Comparison of ENCODE assay signal across 1 cellular context in the genomic region with DNA sequence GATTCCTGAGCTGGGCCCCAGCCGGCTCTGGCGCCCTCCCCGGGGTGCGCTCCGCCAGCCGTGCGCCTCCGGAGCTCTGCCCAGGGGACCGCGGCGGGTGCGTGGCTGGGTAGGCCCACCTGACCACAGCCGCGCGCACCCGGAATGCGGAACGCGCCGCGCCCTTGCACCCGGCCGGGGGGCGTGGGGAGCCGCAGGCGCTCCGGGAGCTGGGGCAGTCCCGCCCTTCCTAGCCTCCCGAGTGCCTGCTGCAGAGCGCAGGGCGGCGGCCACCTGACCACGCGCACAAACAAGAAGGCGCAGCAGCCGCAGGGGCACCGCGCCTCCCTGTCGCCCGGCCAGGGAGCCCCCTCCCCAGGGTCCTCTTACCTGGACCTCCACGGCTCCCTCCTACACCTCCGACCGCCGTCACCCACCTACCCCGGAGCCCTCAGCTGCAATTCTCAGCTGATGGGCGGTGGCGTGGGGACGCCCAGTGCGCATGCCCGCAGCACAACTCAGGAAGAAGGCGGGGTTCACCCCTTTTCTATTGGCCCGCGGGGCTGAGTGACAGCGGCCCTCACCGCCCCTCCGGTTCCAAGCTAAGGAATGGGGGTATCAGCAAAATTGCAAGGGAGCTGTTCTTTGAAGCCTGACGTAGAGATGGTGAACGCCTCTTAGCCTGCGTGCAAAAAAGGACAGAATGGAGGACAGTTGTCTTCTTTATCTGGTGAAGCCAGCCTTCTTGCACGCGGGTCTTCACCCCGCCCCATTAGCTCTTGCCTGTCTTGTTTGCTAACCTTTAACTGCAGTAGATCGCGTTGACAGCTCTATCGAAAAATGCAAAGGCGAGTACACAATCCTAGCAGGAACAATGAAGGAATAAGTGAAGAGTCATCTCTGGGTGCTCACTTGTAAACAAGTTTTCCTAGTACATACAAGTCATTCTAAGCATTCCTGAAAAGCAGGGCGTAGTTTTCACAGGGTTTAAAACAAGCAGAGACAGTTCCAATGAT.
A peak's percentile ranks its signal among the peaks of the same experiment; 100 is the strongest.
TF ChIP-seq lines count a peak whose summit lies in the region.

A gene with protein sequence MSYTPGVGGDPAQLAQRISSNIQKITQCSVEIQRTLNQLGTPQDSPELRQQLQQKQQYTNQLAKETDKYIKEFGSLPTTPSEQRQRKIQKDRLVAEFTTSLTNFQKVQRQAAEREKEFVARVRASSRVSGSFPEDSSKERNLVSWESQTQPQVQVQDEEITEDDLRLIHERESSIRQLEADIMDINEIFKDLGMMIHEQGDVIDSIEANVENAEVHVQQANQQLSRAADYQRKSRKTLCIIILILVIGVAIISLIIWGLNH (minus strand): TSS at position 479 of the 995 bp plus-strand sequence. CDS start 9,586 bp downstream, outside the sequence.

TF ChIP-seq in HepG2, 621 proteins besides CTCF, POLR2A, EP300 and RAD21 (continued from another document and continues in another):
- TF ChIP-seq MED1 (CRISPR knock-in tag; IDR thresholded peaks at IDR 0.05) (peak; percentile 47), PTBP1 (IDR thresholded peaks at IDR 0.05; ENCODE audit: low read depth, low read length, poor library complexity, severe bottlenecking) (no peak), NCOA1 (CRISPR knock-in tag; IDR thresholded peaks at IDR 0.05) (peak; percentile 75; the same call in 1 of the 2 replicates), SP2 (CRISPR knock-in tag; IDR thresholded peaks at IDR 0.05) (peak; percentile 87), ZNF816 (CRISPR knock-in tag; IDR thresholded peaks at IDR 0.05; ENCODE audit: borderline replicate concordance) (no peak), HDAC1 (CRISPR knock-in tag; IDR thresholded peaks at IDR 0.05) (peak; percentile 75), KAT2B (IDR thresholded peaks at IDR 0.05; ENCODE audit: borderline replicate concordance, low read depth, low read length) (no peak), KLF11 (CRISPR knock-in tag; IDR thresholded peaks at IDR 0.05) (peak; percentile 86), MIXL1 (CRISPR knock-in tag; IDR thresholded peaks at IDR 0.05) (peak; percentile 44), ZFP41 (CRISPR knock-in tag; IDR thresholded peaks at IDR 0.05; ENCODE audit: borderline replicate concordance) (no peak), ZNF790 (CRISPR knock-in tag; IDR thresholded peaks at IDR 0.05; ENCODE audit: borderline replicate concordance) (0 out of 2 replicates have a peak, but pooled peaks have one; percentile 46), ZNF879 (CRISPR knock-in tag; IDR thresholded peaks at IDR 0.05) (0 out of 2 replicates have a peak, but pooled peaks have one; percentile 27), ZNF788 (CRISPR knock-in tag; IDR thresholded peaks at IDR 0.05; ENCODE audit: borderline replicate concordance) (peak; percentile 94), SIX4 (CRISPR knock-in tag; IDR thresholded peaks at IDR 0.05) (no peak), NFE2L1 (CRISPR knock-in tag; IDR thresholded peaks at IDR 0.05; ENCODE audit: borderline replicate concordance) (no peak), ZNF264 (CRISPR knock-in tag; IDR thresholded peaks at IDR 0.05) (no peak), ZNF343 (CRISPR knock-in tag; IDR thresholded peaks at IDR 0.05) (peak; percentile 86; the same call in 1 of the 2 replicates), JDP2 (CRISPR knock-in tag; IDR thresholded peaks at IDR 0.05; ENCODE audit: borderline replicate concordance) (no peak), RXRB (CRISPR knock-in tag; IDR thresholded peaks at IDR 0.05; ENCODE audit: borderline replicate concordance) (0 out of 2 replicates have a peak, but pooled peaks have one; percentile 4), ZNF720 (CRISPR knock-in tag; IDR thresholded peaks at IDR 0.05) (0 out of 2 replicates have a peak, but pooled peaks have one; percentile 25), POLR2AphosphoS5 (IDR thresholded peaks at IDR 0.05; ENCODE audit: low read depth, low read length) (peak; percentile 88), DMAP1 (CRISPR knock-in tag; IDR thresholded peaks at IDR 0.05) (peak; percentile 79; the same call in 1 of the 2 replicates), ZNF761 (CRISPR knock-in tag; conservative IDR thresholded peaks at IDR 0.05) (peak; percentile 69; the same call in 1 of the 2 replicates), CENPX (CRISPR knock-in tag; IDR thresholded peaks at IDR 0.05) (no peak), NR2C2 (CRISPR knock-in tag; IDR thresholded peaks at IDR 0.05; ENCODE audit: borderline replicate concordance) (peak; percentile 57; the same call in 1 of the 2 replicates), CC2D1A (CRISPR knock-in tag; IDR thresholded peaks at IDR 0.05) (no peak), HNF4A (CRISPR knock-in tag; IDR thresholded peaks at IDR 0.05) (0 out of 2 replicates have a peak, but pooled peaks have one; percentile 3), ZNF644 (CRISPR knock-in tag; IDR thresholded peaks at IDR 0.05; ENCODE audit: low read depth) (no peak), RXRA (CRISPR knock-in tag; IDR thresholded peaks at IDR 0.05) (peak; percentile 79; the same call in 1 of the 2 replicates), ZNF792 (CRISPR knock-in tag; IDR thresholded peaks at IDR 0.05) (peak; percentile 64; the same call in 1 of the 2 replicates), ZNF230 (CRISPR knock-in tag; IDR thresholded peaks at IDR 0.05) (peak; percentile 36; the same call in 1 of the 2 replicates), ZNF20 (CRISPR knock-in tag; IDR thresholded peaks at IDR 0.05) (no peak), ZNF678 (CRISPR knock-in tag; IDR thresholded peaks at IDR 0.05) (peak; percentile 86; the same call in 1 of the 2 replicates), IRF2 (CRISPR knock-in tag; IDR thresholded peaks at IDR 0.05) (peak; percentile 32; the same call in 1 of the 2 replicates), ZNF430 (CRISPR knock-in tag; IDR thresholded peaks at IDR 0.05) (peak; percentile 96), HIVEP1 (CRISPR knock-in tag; IDR thresholded peaks at IDR 0.05) (peak; percentile 80), KLF9 (CRISPR knock-in tag; IDR thresholded peaks at IDR 0.05; ENCODE audit: low read depth) (no peak), THAP11 (CRISPR knock-in tag; IDR thresholded peaks at IDR 0.05) (peak; percentile 52), ATF7-NPFF (CRISPR knock-in tag; IDR thresholded peaks at IDR 0.05; ENCODE audit: low read depth) (peak; percentile 92; the same call in 1 of the 2 replicates), CCAR2 (optimal IDR thresholded peaks at IDR 0.05; ENCODE audit: low read depth, low read length) (no peak), ARHGAP35 (CRISPR knock-in tag; IDR thresholded peaks at IDR 0.05; ENCODE audit: borderline replicate concordance) (peak; percentile 93; the same call in 1 of the 2 replicates), RBAK (CRISPR knock-in tag; IDR thresholded peaks at IDR 0.05) (no peak), TEAD2 (CRISPR knock-in tag; IDR thresholded peaks at IDR 0.05) (no peak), ZNF253 (CRISPR knock-in tag; IDR thresholded peaks at IDR 0.05; ENCODE audit: borderline replicate concordance) (peak; percentile 24; the same call in 1 of the 2 replicates), JUN (CRISPR knock-in tag; IDR thresholded peaks at IDR 0.05) (0 out of 2 replicates have a peak, but pooled peaks have one; percentile 17), ZNF329 (CRISPR knock-in tag; IDR thresholded peaks at IDR 0.05; ENCODE audit: low read depth) (no peak; the same call in 1 of the 2 replicates), ZNF263 (CRISPR knock-in tag; IDR thresholded peaks at IDR 0.05) (peak; percentile 18; the same call in 1 of the 2 replicates)
- TF ChIP-seq, protein P1, sequence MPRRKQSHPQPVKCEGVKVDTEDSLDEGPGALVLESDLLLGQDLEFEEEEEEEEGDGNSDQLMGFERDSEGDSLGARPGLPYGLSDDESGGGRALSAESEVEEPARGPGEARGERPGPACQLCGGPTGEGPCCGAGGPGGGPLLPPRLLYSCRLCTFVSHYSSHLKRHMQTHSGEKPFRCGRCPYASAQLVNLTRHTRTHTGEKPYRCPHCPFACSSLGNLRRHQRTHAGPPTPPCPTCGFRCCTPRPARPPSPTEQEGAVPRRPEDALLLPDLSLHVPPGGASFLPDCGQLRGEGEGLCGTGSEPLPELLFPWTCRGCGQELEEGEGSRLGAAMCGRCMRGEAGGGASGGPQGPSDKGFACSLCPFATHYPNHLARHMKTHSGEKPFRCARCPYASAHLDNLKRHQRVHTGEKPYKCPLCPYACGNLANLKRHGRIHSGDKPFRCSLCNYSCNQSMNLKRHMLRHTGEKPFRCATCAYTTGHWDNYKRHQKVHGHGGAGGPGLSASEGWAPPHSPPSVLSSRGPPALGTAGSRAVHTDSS (CRISPR knock-in tag; conservative IDR thresholded peaks at IDR 0.05): no peak
- TF ChIP-seq, protein P2, sequence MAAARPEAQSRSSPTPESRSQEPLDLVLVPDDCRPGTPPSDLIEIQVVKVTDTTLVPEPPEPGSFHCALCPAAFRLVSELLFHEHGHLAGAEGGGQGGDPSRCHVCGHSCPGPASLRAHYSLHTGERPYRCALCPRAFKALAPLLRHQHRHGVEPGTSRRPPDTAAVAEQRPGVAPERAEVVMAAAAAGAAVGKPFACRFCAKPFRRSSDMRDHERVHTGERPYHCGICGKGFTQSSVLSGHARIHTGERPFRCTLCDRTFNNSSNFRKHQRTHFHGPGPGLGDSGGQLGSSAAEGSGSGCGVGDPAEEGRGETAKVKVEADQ (CRISPR knock-in tag; IDR thresholded peaks at IDR 0.05; ENCODE audit: borderline replicate concordance): peak; percentile 88; the same call in 1 of the 2 replicates
- TF ChIP-seq, protein P3, sequence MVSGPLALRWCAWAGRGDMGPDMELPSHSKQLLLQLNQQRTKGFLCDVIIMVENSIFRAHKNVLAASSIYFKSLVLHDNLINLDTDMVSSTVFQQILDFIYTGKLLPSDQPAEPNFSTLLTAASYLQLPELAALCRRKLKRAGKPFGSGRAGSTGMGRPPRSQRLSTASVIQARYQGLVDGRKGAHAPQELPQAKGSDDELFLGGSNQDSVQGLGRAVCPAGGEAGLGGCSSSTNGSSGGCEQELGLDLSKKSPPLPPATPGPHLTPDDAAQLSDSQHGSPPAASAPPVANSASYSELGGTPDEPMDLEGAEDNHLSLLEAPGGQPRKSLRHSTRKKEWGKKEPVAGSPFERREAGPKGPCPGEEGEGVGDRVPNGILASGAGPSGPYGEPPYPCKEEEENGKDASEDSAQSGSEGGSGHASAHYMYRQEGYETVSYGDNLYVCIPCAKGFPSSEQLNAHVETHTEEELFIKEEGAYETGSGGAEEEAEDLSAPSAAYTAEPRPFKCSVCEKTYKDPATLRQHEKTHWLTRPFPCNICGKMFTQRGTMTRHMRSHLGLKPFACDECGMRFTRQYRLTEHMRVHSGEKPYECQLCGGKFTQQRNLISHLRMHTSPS (CRISPR knock-in tag; IDR thresholded peaks at IDR 0.05; ENCODE audit: low read depth): peak; percentile 39; the same call in 1 of the 2 replicates
- TF ChIP-seq, protein P4, sequence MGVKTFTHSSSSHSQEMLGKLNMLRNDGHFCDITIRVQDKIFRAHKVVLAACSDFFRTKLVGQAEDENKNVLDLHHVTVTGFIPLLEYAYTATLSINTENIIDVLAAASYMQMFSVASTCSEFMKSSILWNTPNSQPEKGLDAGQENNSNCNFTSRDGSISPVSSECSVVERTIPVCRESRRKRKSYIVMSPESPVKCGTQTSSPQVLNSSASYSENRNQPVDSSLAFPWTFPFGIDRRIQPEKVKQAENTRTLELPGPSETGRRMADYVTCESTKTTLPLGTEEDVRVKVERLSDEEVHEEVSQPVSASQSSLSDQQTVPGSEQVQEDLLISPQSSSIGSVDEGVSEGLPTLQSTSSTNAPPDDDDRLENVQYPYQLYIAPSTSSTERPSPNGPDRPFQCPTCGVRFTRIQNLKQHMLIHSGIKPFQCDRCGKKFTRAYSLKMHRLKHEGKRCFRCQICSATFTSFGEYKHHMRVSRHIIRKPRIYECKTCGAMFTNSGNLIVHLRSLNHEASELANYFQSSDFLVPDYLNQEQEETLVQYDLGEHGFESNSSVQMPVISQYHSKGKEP (CRISPR knock-in tag; IDR thresholded peaks at IDR 0.05): no peak
- TF ChIP-seq, protein P5, sequence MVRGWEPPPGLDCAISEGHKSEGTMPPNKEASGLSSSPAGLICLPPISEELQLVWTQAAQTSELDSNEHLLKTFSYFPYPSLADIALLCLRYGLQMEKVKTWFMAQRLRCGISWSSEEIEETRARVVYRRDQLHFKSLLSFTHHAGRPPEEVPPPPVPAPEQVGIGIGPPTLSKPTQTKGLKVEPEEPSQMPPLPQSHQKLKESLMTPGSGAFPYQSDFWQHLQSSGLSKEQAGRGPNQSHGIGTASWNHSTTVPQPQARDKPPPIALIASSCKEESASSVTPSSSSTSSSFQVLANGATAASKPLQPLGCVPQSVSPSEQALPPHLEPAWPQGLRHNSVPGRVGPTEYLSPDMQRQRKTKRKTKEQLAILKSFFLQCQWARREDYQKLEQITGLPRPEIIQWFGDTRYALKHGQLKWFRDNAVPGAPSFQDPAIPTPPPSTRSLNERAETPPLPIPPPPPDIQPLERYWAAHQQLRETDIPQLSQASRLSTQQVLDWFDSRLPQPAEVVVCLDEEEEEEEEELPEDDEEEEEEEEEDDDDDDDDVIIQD (CRISPR knock-in tag; IDR thresholded peaks at IDR 0.05; ENCODE audit: low read depth): no peak; the same call in 1 of the 2 replicates
- TF ChIP-seq, protein P6, sequence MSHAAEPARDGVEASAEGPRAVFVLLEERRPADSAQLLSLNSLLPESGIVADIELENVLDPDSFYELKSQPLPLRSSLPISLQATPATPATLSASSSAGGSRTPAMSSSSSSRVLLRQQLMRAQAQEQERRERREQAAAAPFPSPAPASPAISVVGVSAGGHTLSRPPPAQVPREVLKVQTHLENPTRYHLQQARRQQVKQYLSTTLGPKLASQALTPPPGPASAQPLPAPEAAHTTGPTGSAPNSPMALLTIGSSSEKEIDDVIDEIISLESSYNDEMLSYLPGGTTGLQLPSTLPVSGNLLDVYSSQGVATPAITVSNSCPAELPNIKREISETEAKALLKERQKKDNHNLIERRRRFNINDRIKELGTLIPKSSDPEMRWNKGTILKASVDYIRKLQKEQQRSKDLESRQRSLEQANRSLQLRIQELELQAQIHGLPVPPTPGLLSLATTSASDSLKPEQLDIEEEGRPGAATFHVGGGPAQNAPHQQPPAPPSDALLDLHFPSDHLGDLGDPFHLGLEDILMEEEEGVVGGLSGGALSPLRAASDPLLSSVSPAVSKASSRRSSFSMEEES (CRISPR knock-in tag; IDR thresholded peaks at IDR 0.05): peak; percentile 48; the same call in 1 of the 2 replicates
- TF ChIP-seq, protein P7, sequence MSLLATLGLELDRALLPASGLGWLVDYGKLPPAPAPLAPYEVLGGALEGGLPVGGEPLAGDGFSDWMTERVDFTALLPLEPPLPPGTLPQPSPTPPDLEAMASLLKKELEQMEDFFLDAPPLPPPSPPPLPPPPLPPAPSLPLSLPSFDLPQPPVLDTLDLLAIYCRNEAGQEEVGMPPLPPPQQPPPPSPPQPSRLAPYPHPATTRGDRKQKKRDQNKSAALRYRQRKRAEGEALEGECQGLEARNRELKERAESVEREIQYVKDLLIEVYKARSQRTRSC (CRISPR knock-in tag; IDR thresholded peaks at IDR 0.05; ENCODE audit: low read depth): no peak
- TF ChIP-seq, protein P8, sequence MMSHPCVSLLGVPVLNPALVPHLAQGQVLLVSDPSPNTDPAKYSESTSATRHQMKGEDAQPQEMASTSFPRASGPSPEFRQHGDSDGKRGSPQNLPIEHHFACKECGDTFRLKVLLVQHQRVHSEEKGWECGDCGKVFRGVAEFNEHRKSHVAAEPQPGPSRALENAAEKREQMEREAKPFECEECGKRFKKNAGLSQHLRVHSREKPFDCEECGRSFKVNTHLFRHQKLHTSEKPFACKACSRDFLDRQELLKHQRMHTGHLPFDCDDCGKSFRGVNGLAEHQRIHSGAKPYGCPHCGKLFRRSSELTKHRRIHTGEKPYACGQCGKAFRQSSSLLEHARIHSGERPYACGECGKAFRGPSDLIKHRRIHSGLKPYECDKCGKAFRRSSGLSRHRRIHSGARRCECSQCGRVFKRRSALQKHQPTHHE (CRISPR knock-in tag; IDR thresholded peaks at IDR 0.05; ENCODE audit: borderline replicate concordance): peak; percentile 96; the same call in 1 of the 2 replicates
